In genomic region chrX:7145454-7145853, GRCh38 we compare ENCODE assay signal across 13 cellular contexts. TPM values are rescaled to one million over a fixed set of nuclear protein-coding genes. Genes with fewer than 3 reads are reported as not detected.
DNase-seq lines count a peak whose midpoint lies in the region; ATAC-seq, FAIRE-seq and TF ChIP-seq lines count a peak whose summit lies in the region.
"Had no signal": no experiment of that assay in that cellular context is flagged by ENCODE, and none has a peak within 500 bp of the region (broad histone marks: within the 10 kb centered on the region; RNA-seq: fewer than 3 reads in every experiment).

No MANE protein-coding gene starts in this region.

- H3K4me1 ChIP-seq in kidney (ENCODE audit: control insufficient read depth in 1 of 2, insufficient read depth in 1 of 2, low read depth in 1 of 2, low read length in 2 of 2) (peaks cover 3 to 12% of the 10 kb centered on the region in 2 donors), upper lobe of right lung (peaks cover 9% of the 10 kb centered on the region), tibial nerve (peaks cover 0 to 8% (median 0%) of the 10 kb centered on the region in 4 donors)
- H3K4me1 ChIP-seq: Peyer's patch had no signal

- ATAC-seq in upper lobe of right lung (no peak), HG03135 (IDR thresholded peaks at IDR 0.05; ENCODE audit: unreplicated experiment) (no peak)
- no peak for ATAC-seq in activated CD8-positive, alpha-beta memory T cell treated with anti-CD3 and anti-CD28 coated beads, Interleukin-2, amount 10 ng/mL, durations not matched to agents 7 days and 5 days
- ATAC-seq: activated CD4-positive, alpha-beta T cell treated with anti-CD3 and anti-CD28 coated beads for 36 hours had no signal

- H3K27me3 ChIP-seq in upper lobe of right lung = no peaks in the 10 kb centered on the region
- H3K27me3 ChIP-seq in tibial nerve = no peaks in the 10 kb centered on the region
- H3K27me3 ChIP-seq: Peyer's patch had no signal

- peak; percentile 14 for DNase-seq in SIG-M5 treated with dmso at 0.1 percent for 504 hours (lab: John Stamatoyannopoulos, UW; ENCODE audit: unreplicated experiment)
- DNase-seq in SIG-M5 (lab: John Stamatoyannopoulos, UW) = no peak
- DNase-seq in RCC 7860 (ENCODE audit: low spot score) = no peak
- no peak for DNase-seq in kidney
- DNase-seq in upper lobe of right lung = no peak
- no peak for DNase-seq in activated CD8-positive, alpha-beta memory T cell treated with anti-CD3 and anti-CD28 coated beads, Interleukin-2, amount 10 ng/mL, durations not matched to agents 7 days and 5 days
- DNase-seq in tibial nerve (ENCODE audit: low spot score in 2 of 2) = no peak
- DNase-seq: activated CD4-positive, alpha-beta T cell treated with anti-CD3 and anti-CD28 coated beads for 36 hours; effector CD8-positive, alpha-beta T cell; glutamatergic neuron; Peyer's patch had no signal

- peaks cover 21% of the 10 kb centered on the region for H3K4me1 Mint-ChIP-seq in activated CD8-positive, alpha-beta memory T cell treated with anti-CD3 and anti-CD28 coated beads, Interleukin-2, amount 10 ng/mL, durations not matched to agents 7 days and 5 days

- CTCF ChIA-PET in activated CD8-positive, alpha-beta memory T cell treated with anti-CD3 and anti-CD28 coated beads, Interleukin-2, amount 10 ng/mL, durations not matched to agents 7 days and 5 days (lab: Charles Lee) = no interaction called here

- FAIRE-seq in RCC 7860 (lab: Jason Lieb, UNC) (peak; percentile 54), kidney (lab: Jason Lieb, UNC) (peak; percentile 65)
- FAIRE-seq: A204.1 had no signal

- no peak overlapping the region for H3K27ac Mint-ChIP-seq in activated CD8-positive, alpha-beta memory T cell treated with anti-CD3 and anti-CD28 coated beads, Interleukin-2, amount 10 ng/mL, durations not matched to agents 7 days and 5 days
- H3K27ac Mint-ChIP-seq: activated CD4-positive, alpha-beta T cell treated with anti-CD3 and anti-CD28 coated beads for 36 hours had no signal

- no peak for TF ChIP-seq POLR2A in tibial nerve (IDR thresholded peaks at IDR 0.05)

- intact Hi-C loops in kidney (cut with DNase I) = no loop called here
- intact Hi-C loops in upper lobe of right lung (cut with DNase I) = no loop called here

- H3K27me3 Mint-ChIP-seq in activated CD8-positive, alpha-beta memory T cell treated with anti-CD3 and anti-CD28 coated beads, Interleukin-2, amount 10 ng/mL, durations not matched to agents 7 days and 5 days = no peaks in the 10 kb centered on the region
- H3K27me3 Mint-ChIP-seq: activated CD4-positive, alpha-beta T cell treated with anti-CD3 and anti-CD28 coated beads for 36 hours had no signal

- H3K36me3 Mint-ChIP-seq in activated CD8-positive, alpha-beta memory T cell treated with anti-CD3 and anti-CD28 coated beads, Interleukin-2, amount 10 ng/mL, durations not matched to agents 7 days and 5 days = peaks cover 10% of the 10 kb centered on the region

- H3K4me3 ChIP-seq in kidney (ENCODE audit: low read length in 2 of 2) (no peak overlapping the region), upper lobe of right lung (no peak overlapping the region), tibial nerve (no peak overlapping the region)
- H3K4me3 ChIP-seq: Peyer's patch had no signal

- no peaks in the 10 kb centered on the region for H3K9me3 Mint-ChIP-seq in activated CD8-positive, alpha-beta memory T cell treated with anti-CD3 and anti-CD28 coated beads, Interleukin-2, amount 10 ng/mL, durations not matched to agents 7 days and 5 days (ENCODE audit: low read depth)

- no peak overlapping the region for H3K4me3 Mint-ChIP-seq in activated CD8-positive, alpha-beta memory T cell treated with anti-CD3 and anti-CD28 coated beads, Interleukin-2, amount 10 ng/mL, durations not matched to agents 7 days and 5 days
- H3K4me3 Mint-ChIP-seq: activated CD4-positive, alpha-beta T cell treated with anti-CD3 and anti-CD28 coated beads for 36 hours had no signal

- H3K9me3 ChIP-seq in kidney (ENCODE audit: control insufficient read depth in 1 of 2, low read length in 2 of 2) (no peaks in the 10 kb centered on the region), upper lobe of right lung (no peaks in the 10 kb centered on the region), tibial nerve (no peaks in the 10 kb centered on the region)
- H3K9me3 ChIP-seq: Peyer's patch had no signal

- WGBS in tibial nerve, 2 donors = 7 to 24% methylated on average over 3 of the region's 3 CpGs

- H3K36me3 ChIP-seq in kidney (ENCODE audit: control insufficient read depth in 1 of 2, insufficient read depth in 2 of 2, low read length in 2 of 2) (no peaks in the 10 kb centered on the region), upper lobe of right lung (no peaks in the 10 kb centered on the region), tibial nerve (no peaks in the 10 kb centered on the region)
- H3K36me3 ChIP-seq: Peyer's patch had no signal

- H3K9ac ChIP-seq in kidney (ENCODE audit: low read length in 2 of 2) = no peak overlapping the region

- TF ChIP-seq EP300 in tibial nerve (IDR thresholded peaks at IDR 0.05) = no peak

- TF ChIP-seq CTCF in kidney (IDR thresholded peaks at IDR 0.05; ENCODE audit: borderline replicate concordance, extremely low read depth, insufficient read depth) (no peak), upper lobe of right lung (IDR thresholded peaks at IDR 0.05) (no peak), tibial nerve (IDR thresholded peaks at IDR 0.05) (no peak)

- H3K27ac ChIP-seq in kidney (ENCODE audit: low read depth in 2 of 2, low read length in 2 of 2) (no peak overlapping the region), upper lobe of right lung (peak overlapping the region; percentile 3), tibial nerve (peak overlapping the region in 2 of 4 donors; percentile 18 to 19)

RNA-seq across cellular contexts. Expression of gene STS, which starts 2.1 kb away (rescaled TPM):
- total RNA-seq in kidney (13.4 TPM), upper lobe of right lung (11.6 TPM), tibial nerve (1 to 10 TPM; 6.9 to 9.6 (median 8.7) TPM)
- polyA plus RNA-seq in kidney (ENCODE audit: insufficient read depth, low read depth, low replicate concordance) = 2.7 TPM
- 1 to 10 TPM; 1.5 to 1.7 TPM for total RNA-seq in activated CD8-positive, alpha-beta memory T cell treated with anti-CD3 and anti-CD28 coated beads, Interleukin-2, amount 10 ng/mL, durations not matched to agents 7 days and 5 days

RNA-seq across cellular contexts. Expression of gene PUDP, which starts 2.5 kb away (rescaled TPM):
- total RNA-seq in kidney (31.0 TPM), upper lobe of right lung (17.5 TPM), tibial nerve (10 to 100 TPM; 11.9 to 29.2 (median 14.1) TPM)
- polyA plus RNA-seq in kidney (ENCODE audit: insufficient read depth, low read depth, low replicate concordance) = 17.4 TPM
- total RNA-seq in activated CD8-positive, alpha-beta memory T cell treated with anti-CD3 and anti-CD28 coated beads, Interleukin-2, amount 10 ng/mL, durations not matched to agents 7 days and 5 days = 10 to 100 TPM; 16.3 to 19.1 TPM
